ENCODE assay signal across 23 cellular contexts in the genomic region with DNA sequence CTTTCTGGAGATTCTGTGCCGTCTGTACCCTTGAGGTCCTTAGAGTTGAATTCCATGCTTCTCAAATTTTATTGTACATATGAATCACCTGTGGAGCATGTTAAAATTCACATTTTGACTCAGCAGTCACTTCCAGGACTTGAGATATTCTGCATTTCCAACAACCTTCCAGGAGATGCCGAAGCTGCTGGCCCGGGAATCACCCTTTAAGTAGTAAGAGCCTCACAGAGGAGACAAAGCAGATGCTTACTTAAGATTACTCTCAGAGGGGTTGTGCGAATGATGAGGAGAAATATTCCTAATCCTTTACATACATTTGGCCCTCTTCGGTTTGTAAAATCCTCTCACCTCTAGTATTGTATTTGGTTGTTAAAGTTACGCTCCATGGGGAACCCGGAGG.
A peak's percentile ranks its signal among the peaks of the same experiment; 100 is the strongest.
DNase-seq lines count a peak whose midpoint lies in the region; ATAC-seq and TF ChIP-seq lines count a peak whose summit lies in the region.
"Had no signal": no experiment of that assay in that cellular context is flagged by ENCODE, and none has a peak within 500 bp of the region (broad histone marks: within the 10 kb centered on the region; RNA-seq: fewer than 3 reads in every experiment).

No MANE protein-coding gene starts in this region.

- intact Hi-C loops in CD4-positive, alpha-beta memory T cell (cut with micrococcal nuclease): no loop called here
- intact Hi-C loops in activated T-helper 2 cell treated with anti-CD3 and anti-CD28 coated beads, Interferon-gamma antibody, Interleukin-2, Interleukin-4, amounts not matched to agents 10 μg/mL and 5 μg/mL and 100 μg/mL, durations not matched to agents 14 hours and 24 hours and 36 hours (cut with micrococcal nuclease): no loop called here
- intact Hi-C loops in natural killer cell (cut with micrococcal nuclease): no loop called here
- intact Hi-C loops in body of pancreas (cut with DNase I): no loop called here
- intact Hi-C loops in thyroid gland (cut with DNase I): loop anchor here (5.0 kb wide), 1 partner anchor 97 kb away; no protein-coding TSS in a partner anchor

- no peak overlapping the region for H3K4me3 Mint-ChIP-seq in activated CD4-positive, alpha-beta T cell treated with anti-CD3 and anti-CD28 coated beads, Interleukin-2, amount 10 ng/mL, durations not matched to agents 7 days and 5 days
- H3K4me3 Mint-ChIP-seq in CD4-positive, alpha-beta memory T cell: no peak overlapping the region
- H3K4me3 Mint-ChIP-seq in activated T-helper 2 cell treated with anti-CD3 and anti-CD28 coated beads, Interferon-gamma antibody, Interleukin-2, Interleukin-4, amounts not matched to agents 10 μg/mL and 5 μg/mL and 100 μg/mL, durations not matched to agents 14 hours and 24 hours and 36 hours (ENCODE audit: low read depth): peak overlapping the region; percentile 0
- H3K4me3 Mint-ChIP-seq in natural killer cell: no peak overlapping the region

- H3K27me3 Mint-ChIP-seq in activated CD4-positive, alpha-beta T cell treated with anti-CD3 and anti-CD28 coated beads, Interleukin-2, amount 10 ng/mL, durations not matched to agents 7 days and 5 days: no peaks in the 10 kb centered on the region
- H3K27me3 Mint-ChIP-seq in CD4-positive, alpha-beta memory T cell: no peaks in the 10 kb centered on the region
- no peaks in the 10 kb centered on the region for H3K27me3 Mint-ChIP-seq in activated T-helper 2 cell treated with anti-CD3 and anti-CD28 coated beads, Interferon-gamma antibody, Interleukin-2, Interleukin-4, amounts not matched to agents 10 μg/mL and 5 μg/mL and 100 μg/mL, durations not matched to agents 14 hours and 24 hours and 36 hours (ENCODE audit: low read depth)
- H3K27me3 Mint-ChIP-seq in natural killer cell (ENCODE audit: low read depth in 2 of 2): no peaks in the 10 kb centered on the region

- ATAC-seq in natural killer cell (no peak), body of pancreas (no peak)
- ATAC-seq: A549; activated CD4-positive, CD25-positive, alpha-beta regulatory T cell treated with anti-CD3 and anti-CD28 coated beads, Interleukin-2, amount 50 U/mL, for 24 hours; GM12878; mucosa of descending colon had no signal

- no peak for DNase-seq in activated CD4-positive, alpha-beta T cell treated with anti-CD3 and anti-CD28 coated beads, Interleukin-2, amount 10 ng/mL, durations not matched to agents 7 days and 5 days
- DNase-seq in activated CD4-positive, alpha-beta T cell treated with anti-CD3 and anti-CD28 coated beads, Interleukin-2, amount 50 U/mL, for 1 hour: no peak
- no peak for DNase-seq in CD4-positive, alpha-beta memory T cell
- DNase-seq in activated T-helper 2 cell treated with anti-CD3 and anti-CD28 coated beads, Interferon-gamma antibody, Interleukin-2, Interleukin-4, amounts not matched to agents 10 μg/mL and 5 μg/mL and 100 μg/mL, durations not matched to agents 14 hours and 24 hours and 36 hours (ENCODE audit: low spot score): no peak
- DNase-seq in natural killer cell: no peak
- DNase-seq in body of pancreas: no peak
- no peak for DNase-seq in thyroid gland
- DNase-seq in NOMO-1 (lab: John Stamatoyannopoulos, UW; ENCODE audit: unreplicated experiment in 2 of 2): no peak
- DNase-seq: activated gamma-delta T cell treated with Interleukin-2 at 50 U/mL for 16 hours; aorta; central memory CD4-positive, alpha-beta T cell; DMS79 treated with DMSO at 0.1 percent for 48 hours; HCEC 1CT; mucosa of descending colon; NCI-H1436; NCI-H446; Right ventricle myocardium superior; stimulated activated CD8-positive, alpha-beta memory T cell treated with anti-CD3 and anti-CD28 coated beads, Interleukin-4, amount 100 ng/mL, for 48 hours had no signal

- peaks cover 9% of the 10 kb centered on the region for H3K36me3 ChIP-seq in CD4-positive, alpha-beta memory T cell (ENCODE audit: insufficient read depth, low read length)
- H3K36me3 ChIP-seq in body of pancreas (replicated peaks in 1 of 2; ENCODE audit: insufficient read depth in 1 of 2, low read depth in 2 of 2) (no peaks in the 10 kb centered on the region), thyroid gland (peaks cover 9 to 18% of the 10 kb centered on the region in 2 donors)
- H3K36me3 ChIP-seq: prostate gland had no signal

- H3K36me3 Mint-ChIP-seq in activated CD4-positive, alpha-beta T cell treated with anti-CD3 and anti-CD28 coated beads, Interleukin-2, amount 10 ng/mL, durations not matched to agents 7 days and 5 days (ENCODE audit: low read depth): peaks cover 76% of the 10 kb centered on the region
- peaks cover 48 to 52% of the 10 kb centered on the region in 2 donors for H3K36me3 Mint-ChIP-seq in CD4-positive, alpha-beta memory T cell
- H3K36me3 Mint-ChIP-seq in activated T-helper 2 cell treated with anti-CD3 and anti-CD28 coated beads, Interferon-gamma antibody, Interleukin-2, Interleukin-4, amounts not matched to agents 10 μg/mL and 5 μg/mL and 100 μg/mL, durations not matched to agents 14 hours and 24 hours and 36 hours (ENCODE audit: low read depth): peaks cover 98% of the 10 kb centered on the region
- peaks cover 7% of the 10 kb centered on the region for H3K36me3 Mint-ChIP-seq in natural killer cell

- peaks cover 16% of the 10 kb centered on the region for H3K9me3 Mint-ChIP-seq in activated CD4-positive, alpha-beta T cell treated with anti-CD3 and anti-CD28 coated beads, Interleukin-2, amount 10 ng/mL, durations not matched to agents 7 days and 5 days
- H3K9me3 Mint-ChIP-seq in CD4-positive, alpha-beta memory T cell: peaks cover 0 to 9% (median under 1%) of the 10 kb centered on the region in 8 donors
- H3K9me3 Mint-ChIP-seq in activated T-helper 2 cell treated with anti-CD3 and anti-CD28 coated beads, Interferon-gamma antibody, Interleukin-2, Interleukin-4, amounts not matched to agents 10 μg/mL and 5 μg/mL and 100 μg/mL, durations not matched to agents 14 hours and 24 hours and 36 hours: peaks cover 14% of the 10 kb centered on the region
- no peaks in the 10 kb centered on the region for H3K9me3 Mint-ChIP-seq in natural killer cell

- POLR2A ChIA-PET in activated CD4-positive, alpha-beta T cell treated with anti-CD3 and anti-CD28 coated beads, Interleukin-2, amount 10 ng/mL, durations not matched to agents 7 days and 5 days (lab: Charles Lee): no interaction called here
- POLR2A ChIA-PET in CD4-positive, alpha-beta memory T cell (lab: Charles Lee; ENCODE audit: partially characterized antibody): no interaction called here

- H3K4me1 Mint-ChIP-seq in activated CD4-positive, alpha-beta T cell treated with anti-CD3 and anti-CD28 coated beads, Interleukin-2, amount 10 ng/mL, durations not matched to agents 7 days and 5 days: peaks cover 49% of the 10 kb centered on the region
- peaks cover 29 to 43% (median 40%) of the 10 kb centered on the region in 4 donors for H3K4me1 Mint-ChIP-seq in CD4-positive, alpha-beta memory T cell
- peaks cover 58% of the 10 kb centered on the region for H3K4me1 Mint-ChIP-seq in activated T-helper 2 cell treated with anti-CD3 and anti-CD28 coated beads, Interferon-gamma antibody, Interleukin-2, Interleukin-4, amounts not matched to agents 10 μg/mL and 5 μg/mL and 100 μg/mL, durations not matched to agents 14 hours and 24 hours and 36 hours (ENCODE audit: low read depth)
- H3K4me1 Mint-ChIP-seq in natural killer cell: peaks cover 37 to 52% of the 10 kb centered on the region in 2 donors

- TF ChIP-seq POLR2A in body of pancreas (IDR thresholded peaks at IDR 0.05): no peak
- no peak for TF ChIP-seq POLR2A in thyroid gland (IDR thresholded peaks at IDR 0.05)

- no peaks in the 10 kb centered on the region for H3K9me3 ChIP-seq in CD4-positive, alpha-beta memory T cell (ENCODE audit: control insufficient read depth in 1 of 2, low read length in 2 of 2)
- H3K9me3 ChIP-seq in body of pancreas (no peaks in the 10 kb centered on the region), thyroid gland (no peaks in the 10 kb centered on the region)
- H3K9me3 ChIP-seq: prostate gland had no signal

- peaks cover 38% of the 10 kb centered on the region for H3K4me1 ChIP-seq in CD4-positive, alpha-beta memory T cell (ENCODE audit: insufficient read depth, low read length)
- H3K4me1 ChIP-seq in body of pancreas: no peaks in the 10 kb centered on the region
- peaks cover 30 to 45% of the 10 kb centered on the region in 2 donors for H3K4me1 ChIP-seq in thyroid gland
- H3K4me1 ChIP-seq: prostate gland had no signal

- CTCF ChIA-PET in activated CD4-positive, alpha-beta T cell treated with anti-CD3 and anti-CD28 coated beads, Interleukin-2, amount 10 ng/mL, durations not matched to agents 7 days and 5 days (lab: Charles Lee): no interaction called here
- CTCF ChIA-PET in CD4-positive, alpha-beta memory T cell (lab: Charles Lee; ENCODE audit: partially characterized antibody): no interaction called here

- H3K27ac ChIP-seq in CD4-positive, alpha-beta memory T cell (ENCODE audit: low read depth, low read length): no peak overlapping the region
- no peak overlapping the region for H3K27ac ChIP-seq in body of pancreas
- peak overlapping the region in 1 of 3 donors; percentile 90 for H3K27ac ChIP-seq in thyroid gland
- H3K27ac ChIP-seq: A549, KMS-11, prostate gland had no signal

- H3K27ac Mint-ChIP-seq in activated CD4-positive, alpha-beta T cell treated with anti-CD3 and anti-CD28 coated beads, Interleukin-2, amount 10 ng/mL, durations not matched to agents 7 days and 5 days: peak overlapping the region; percentile 48
- peak overlapping the region in 6 of 7 donors; percentile 74 to 98 (median 96) for H3K27ac Mint-ChIP-seq in CD4-positive, alpha-beta memory T cell
- peak overlapping the region; percentile 93 for H3K27ac Mint-ChIP-seq in activated T-helper 2 cell treated with anti-CD3 and anti-CD28 coated beads, Interferon-gamma antibody, Interleukin-2, Interleukin-4, amounts not matched to agents 10 μg/mL and 5 μg/mL and 100 μg/mL, durations not matched to agents 14 hours and 24 hours and 36 hours
- peak overlapping the region; percentile 59 to 97 for H3K27ac Mint-ChIP-seq in natural killer cell

- no peak for TF ChIP-seq CTCF in natural killer cell (IDR thresholded peaks at IDR 0.05)
- TF ChIP-seq CTCF in body of pancreas (IDR thresholded peaks at IDR 0.05): no peak
- no peak for TF ChIP-seq CTCF in thyroid gland (IDR thresholded peaks at IDR 0.05)

- no peak overlapping the region for H3K4me3 ChIP-seq in CD4-positive, alpha-beta memory T cell (ENCODE audit: low read length in 2 of 2)
- H3K4me3 ChIP-seq in body of pancreas (no peak overlapping the region), thyroid gland (replicated peaks in 1 of 3) (no peak overlapping the region)
- H3K4me3 ChIP-seq: A549, GM12878, mucosa of descending colon, prostate gland had no signal

- H3K27me3 ChIP-seq in CD4-positive, alpha-beta memory T cell (ENCODE audit: insufficient read depth, low read length): no peaks in the 10 kb centered on the region
- H3K27me3 ChIP-seq in body of pancreas (no peaks in the 10 kb centered on the region), thyroid gland (no peaks in the 10 kb centered on the region)

- 91 to 97% methylated on average over 7 of the region's 7 CpGs for WGBS in body of pancreas, 2 donors
- WGBS in thyroid gland, 2 donors: 93 to 94% methylated on average over 7 of the region's 7 CpGs
